ENCODE assay signal across 11 cellular contexts in the genomic region with DNA sequence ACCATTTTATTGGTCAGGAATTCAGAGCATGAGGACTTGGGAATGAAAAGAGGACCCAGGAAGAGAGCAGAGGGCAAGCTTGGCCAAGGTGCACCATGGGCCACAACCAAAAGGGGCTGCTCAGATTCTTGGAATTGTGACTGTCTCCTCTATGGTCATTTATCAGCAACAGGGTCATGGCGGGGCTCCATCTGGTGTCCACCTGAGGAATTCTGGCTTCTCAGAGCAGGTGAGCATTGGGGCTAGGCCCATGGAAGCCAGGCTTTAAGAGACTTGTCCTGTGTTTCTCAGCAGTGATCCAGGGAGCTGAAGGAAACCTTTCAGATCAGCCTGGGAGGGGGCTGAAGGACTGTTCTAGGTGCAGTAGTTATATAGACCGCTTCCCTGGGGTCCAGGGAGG. TPM values are rescaled to one million over a fixed set of nuclear protein-coding genes. Genes with fewer than 3 reads are reported as not detected.
DNase-seq lines count a peak whose midpoint lies in the region; ATAC-seq, FAIRE-seq and TF ChIP-seq lines count a peak whose summit lies in the region.
"Had no signal": no experiment of that assay in that cellular context is flagged by ENCODE, and none has a peak within 500 bp of the region (broad histone marks: within the 10 kb centered on the region; RNA-seq: fewer than 3 reads in every experiment).

No MANE protein-coding gene starts in this region.

- H3K27ac Mint-ChIP-seq in activated CD4-positive, alpha-beta T cell treated with anti-CD3 and anti-CD28 coated beads, Interleukin-2, amount 10 ng/mL, durations not matched to agents 7 days and 5 days, result no peak overlapping the region
- H3K27ac Mint-ChIP-seq: stimulated activated memory B cell treated with anti-CD40 and anti-IgM and Interleukin-4, amounts not matched to agents 10 μg/mL and 1 μg/mL and 100 μg/mL, for 72 hours had no signal

- peak overlapping the region in 8 of 10 donors; percentile 22 to 75 (median 58) for H3K27ac ChIP-seq in heart right ventricle
- no peak overlapping the region for H3K27ac ChIP-seq in HepG2 (ENCODE audit: extremely low read length, insufficient read depth, low read length)
- H3K27ac ChIP-seq in uterus, result peak overlapping the region; percentile 68 to 73

- WGBS in heart right ventricle, 2 donors, result 92 to 98% methylated on average over 2 of the region's 2 CpGs
- 23% methylated on average over 2 of the region's 2 CpGs for WGBS in HepG2 (ENCODE audit: low lambda C conversion rate)

- no peaks in the 10 kb centered on the region for H3K36me3 Mint-ChIP-seq in activated CD4-positive, alpha-beta T cell treated with anti-CD3 and anti-CD28 coated beads, Interleukin-2, amount 10 ng/mL, durations not matched to agents 7 days and 5 days (ENCODE audit: low read depth)
- H3K36me3 Mint-ChIP-seq: stimulated activated memory B cell treated with anti-CD40 and anti-IgM and Interleukin-4, amounts not matched to agents 10 μg/mL and 1 μg/mL and 100 μg/mL, for 72 hours had no signal

- peak in 1 of 9 donors; percentile 16 for TF ChIP-seq CTCF in heart right ventricle (IDR thresholded peaks at IDR 0.05)
- TF ChIP-seq CTCF in HepG2 (CRISPR knock-in tag; IDR thresholded peaks at IDR 0.05), result peak; percentile 81
- no peak for TF ChIP-seq CTCF in uterus (IDR thresholded peaks at IDR 0.05)

- H3K4me3 ChIP-seq in heart right ventricle (no peak overlapping the region), HepG2 (replicated peaks in 1 of 3; ENCODE audit: insufficient read depth in 1 of 3, low read depth in 2 of 3, low read length in 3 of 3) (no peak overlapping the region), uterus (no peak overlapping the region)

- TF ChIP-seq EP300 in HepG2 (IDR thresholded peaks at IDR 0.05; ENCODE audit: low read depth in 2 of 2, low read length in 2 of 2), result no peak
- TF ChIP-seq EP300 in HepG2 (CRISPR knock-in tag; IDR thresholded peaks at IDR 0.05; ENCODE audit: borderline replicate concordance), result no peak

- H3K27me3 ChIP-seq in heart right ventricle (peaks cover 0 to 4% (median 0%) of the 10 kb centered on the region in 7 donors), HepG2 (ENCODE audit: control insufficient read depth in 1 of 2, insufficient read depth in 2 of 2, low read length in 2 of 2) (no peaks in the 10 kb centered on the region; a peak in 2 of 5 replicates), uterus (no peaks in the 10 kb centered on the region)

- no TSS peak for BruUV-seq in HepG2 (replicated peaks; lab: Mats Ljungman, UMichigan)

- peak; percentile 60 for FAIRE-seq in HepG2 (lab: Jason Lieb, UNC)
- no peak for FAIRE-seq in RCC 7860 (lab: Jason Lieb, UNC)
- FAIRE-seq: GM12891 had no signal

- H3K9me3 ChIP-seq in heart right ventricle, result no peaks in the 10 kb centered on the region
- H3K9me3 ChIP-seq in HepG2 (ENCODE audit: low read length), result no peaks in the 10 kb centered on the region
- no peaks in the 10 kb centered on the region for H3K9me3 ChIP-seq in uterus

- ATAC-seq in heart right ventricle (no peak), Right ventricle myocardium inferior (no peak), HepG2 (peak; percentile 46)
- ATAC-seq: stimulated activated memory B cell treated with anti-CD40 and anti-IgM and Interleukin-4, amounts not matched to agents 10 μg/mL and 1 μg/mL and 100 μg/mL, for 72 hours had no signal

- no peak for TF ChIP-seq POLR2A in HepG2 (IDR thresholded peaks at IDR 0.05; ENCODE audit: insufficient read depth in 1 of 2, low read depth in 2 of 2, low read length in 2 of 2)
- TF ChIP-seq POLR2A in uterus (IDR thresholded peaks at IDR 0.05), result no peak

- POLR2A ChIA-PET in HepG2 (lab: Yijun Ruan, JAX), result interaction anchor here (1.3 kb wide), 1 partner anchor 37 kb away, joined by 3 read pairs; no protein-coding TSS in a partner anchor
- POLR2A ChIA-PET in activated CD4-positive, alpha-beta T cell treated with anti-CD3 and anti-CD28 coated beads, Interleukin-2, amount 10 ng/mL, durations not matched to agents 7 days and 5 days (lab: Charles Lee), result no interaction called here

- H3K27me3 Mint-ChIP-seq in activated CD4-positive, alpha-beta T cell treated with anti-CD3 and anti-CD28 coated beads, Interleukin-2, amount 10 ng/mL, durations not matched to agents 7 days and 5 days, result peaks cover 20% of the 10 kb centered on the region
- H3K27me3 Mint-ChIP-seq: stimulated activated memory B cell treated with anti-CD40 and anti-IgM and Interleukin-4, amounts not matched to agents 10 μg/mL and 1 μg/mL and 100 μg/mL, for 72 hours had no signal

- intact Hi-C loops in heart right ventricle (cut with DNase I), result loop anchor here in 3 of 10 donors (5.0 kb wide), 2 partner anchors 49 to 54 kb away; no protein-coding TSS in a partner anchor
- intact Hi-C loops in Right ventricle myocardium inferior (cut with DNase I), result loop anchor here (5.0 kb wide), 1 partner anchor 54 kb away; no protein-coding TSS in a partner anchor
- intact Hi-C loops in HepG2 (cut with micrococcal nuclease; ENCODE audit: unreplicated experiment), result loop anchor here (2.0 to 5.0 kb wide), 2 partner anchors 28 to 39 kb away; no protein-coding TSS in a partner anchor
- intact Hi-C loops in uterus (cut with DNase I; ENCODE audit: low total_unique reads), result no loop called here

- H3K4me1 ChIP-seq in heart right ventricle, result peaks cover 0 to 61% (median 30%) of the 10 kb centered on the region in 9 donors
- peaks cover 45% of the 10 kb centered on the region for H3K4me1 ChIP-seq in HepG2 (ENCODE audit: insufficient read depth, low read length)
- no peaks in the 10 kb centered on the region for H3K4me1 ChIP-seq in uterus

- 0 out of 2 replicates have a peak overlapping the region, but pooled peaks have one; percentile 5 for H3K4me2 ChIP-seq in HepG2 (ENCODE audit: low read depth, low read length)

- in situ Hi-C loops in SK-MEL-5 (cut with HindIII; ENCODE audit: low pct_unique_long_range_greater_than_20kb, low sequenced_read_pairs) (no loop called here), HepG2 (cut with HindIII; ENCODE audit: extremely low pct_ligation_motif_present, low pct_unique_long_range_greater_than_20kb) (no loop called here)

- peaks cover 11% of the 10 kb centered on the region for H3K79me2 ChIP-seq in HepG2 (ENCODE audit: insufficient read depth, low read length)

- CTCF ChIA-PET in HepG2 (lab: Yijun Ruan, JAX; ENCODE audit: low intra/inter-chr PET ratio, low total read pairs), result interaction anchor here (1.3 kb wide), 1 partner anchor 54 kb away, joined by 5 read pairs; no protein-coding TSS in a partner anchor
- CTCF ChIA-PET in activated CD4-positive, alpha-beta T cell treated with anti-CD3 and anti-CD28 coated beads, Interleukin-2, amount 10 ng/mL, durations not matched to agents 7 days and 5 days (lab: Charles Lee), result no interaction called here

- H3K9me3 Mint-ChIP-seq in activated CD4-positive, alpha-beta T cell treated with anti-CD3 and anti-CD28 coated beads, Interleukin-2, amount 10 ng/mL, durations not matched to agents 7 days and 5 days, result no peaks in the 10 kb centered on the region
- H3K9me3 Mint-ChIP-seq: stimulated activated memory B cell treated with anti-CD40 and anti-IgM and Interleukin-4, amounts not matched to agents 10 μg/mL and 1 μg/mL and 100 μg/mL, for 72 hours had no signal

- DNase-seq in heart right ventricle (no peak), Right ventricle myocardium inferior (ENCODE audit: missing footprints) (no peak), SK-MEL-5 (ENCODE audit: low read depth, low spot score) (peak; percentile 22), HepG2 (ENCODE audit: low spot score) (peak; percentile 48), uterus (no peak), RCC 7860 (ENCODE audit: low spot score) (no peak)
- no peak for DNase-seq in activated effector memory CD4-positive, alpha-beta T cell treated with anti-CD3 and anti-CD28 coated beads, Interleukin-2, amount 50 U/mL, for 16 hours
- no peak for DNase-seq in activated CD4-positive, alpha-beta T cell treated with anti-CD3 and anti-CD28 coated beads, Interleukin-2, amount 10 ng/mL, durations not matched to agents 7 days and 5 days
- DNase-seq: NCI-H1417 treated with DMSO at 0.1 percent for 48 hours had no signal

- H4K20me1 ChIP-seq in HepG2 (ENCODE audit: insufficient read depth, low read length), result no peaks in the 10 kb centered on the region

- H3K4me3 Mint-ChIP-seq in activated CD4-positive, alpha-beta T cell treated with anti-CD3 and anti-CD28 coated beads, Interleukin-2, amount 10 ng/mL, durations not matched to agents 7 days and 5 days, result no peak overlapping the region
- H3K4me3 Mint-ChIP-seq: stimulated activated memory B cell treated with anti-CD40 and anti-IgM and Interleukin-4, amounts not matched to agents 10 μg/mL and 1 μg/mL and 100 μg/mL, for 72 hours had no signal

- H3K36me3 ChIP-seq in heart right ventricle, result no peaks in the 10 kb centered on the region
- H3K36me3 ChIP-seq in HepG2 (replicated peaks in 1 of 2; ENCODE audit: control insufficient read depth in 1 of 2, insufficient read depth in 2 of 2, low read length in 2 of 2), result no peaks in the 10 kb centered on the region
- H3K36me3 ChIP-seq in uterus, result no peaks in the 10 kb centered on the region

- 0 out of 2 replicates have a peak, but pooled peaks have one; percentile 28 for TF ChIP-seq RAD21 in HepG2 (CRISPR knock-in tag; IDR thresholded peaks at IDR 0.05)

- peaks cover 23% of the 10 kb centered on the region for H3K4me1 Mint-ChIP-seq in activated CD4-positive, alpha-beta T cell treated with anti-CD3 and anti-CD28 coated beads, Interleukin-2, amount 10 ng/mL, durations not matched to agents 7 days and 5 days

- no peak overlapping the region for H3K9ac ChIP-seq in HepG2 (ENCODE audit: insufficient read depth, low read depth, low read length)

- H2AFZ ChIP-seq in HepG2 (ENCODE audit: low read length), result no peak overlapping the region

RNA-seq across cellular contexts. Expression of a gene that starts 2.6 kb away (rescaled TPM):
- total RNA-seq in heart right ventricle (10 to 100 TPM in 8 of 10 donors, 1 to 10 TPM in 2; 9.4 to 24.0 (median 12.7) TPM), Right ventricle myocardium inferior (13.0 TPM), HepG2 (2016; rRNA removed; fragmentation: Illumina TruSeq; extraction: Trizol) (2.3 and 2.9 TPM in 2 replicates), uterus (10 to 100 TPM in 2 of 4 donors, 1 to 10 TPM in 2; 6.2 to 29.8 (median 12.2) TPM)
- polyA plus RNA-seq in heart right ventricle (1 to 10 TPM; 7.2 to 9.0 TPM), HepG2 (2011; rRNA removed) (3.5 and 3.6 TPM in 2 replicates)
- total RNA-seq in SK-MEL-5 (2014; rRNA removed; shearing (Covaris generic)), result 2.4 and 2.6 TPM in 2 replicates
- polyA plus RNA-seq in SK-MEL-5 (2015; cell fraction: cytosol; rRNA removed), result 19.7 and 22.4 TPM in 2 replicates
- 7.2 TPM in 2 replicates for polyA plus RNA-seq in SK-MEL-5 (2015; cell fraction: nucleus; rRNA removed)
- total RNA-seq in HepG2 (2016; cell fraction: cytosol; rRNA removed; fragmentation: Illumina TruSeq; extraction: Trizol; ENCODE audit: low read depth), result 2.3 and 2.7 TPM in 2 replicates
- 2.0 and 2.8 TPM in 2 replicates for total RNA-seq in HepG2 (2016; cell fraction: insoluble cytoplasmic fraction; rRNA removed; fragmentation: Illumina TruSeq; extraction: Trizol)
- 4.4 and 4.7 TPM in 2 replicates for total RNA-seq in HepG2 (2016; cell fraction: membrane; rRNA removed; fragmentation: Illumina TruSeq; extraction: Trizol)
- total RNA-seq in HepG2 (2016; cell fraction: nucleus; rRNA removed; fragmentation: Illumina TruSeq; extraction: Trizol), result 5.1 and 7.2 TPM in 2 replicates
- polyA plus RNA-seq in HepG2 (2011; cell fraction: cytosol; rRNA removed), result 1.6 and 2.1 TPM in 2 replicates
- 7.0 TPM in 2 replicates for polyA plus RNA-seq in HepG2 (2011; cell fraction: nucleus; rRNA removed)
- polyA plus RNA-seq in HepG2 (2012), result 5.6 and 6.5 TPM in 2 replicates
- 6.3 and 6.8 TPM in 2 replicates for polyA plus RNA-seq in HepG2 (2016; cell fraction: cytosol; fragmentation: Illumina TruSeq; extraction: Trizol; ENCODE audit: low read depth)
- 7.0 and 10.5 TPM in 2 replicates for polyA plus RNA-seq in HepG2 (2016; cell fraction: insoluble cytoplasmic fraction; fragmentation: Illumina TruSeq; extraction: Trizol; ENCODE audit: low read depth)
- polyA plus RNA-seq in HepG2 (2016; cell fraction: membrane; fragmentation: Illumina TruSeq; extraction: Trizol; ENCODE audit: low read depth), result 9.8 and 10.5 TPM in 2 replicates
- polyA plus RNA-seq in HepG2 (2016; cell fraction: nucleus; fragmentation: Illumina TruSeq; extraction: Trizol; ENCODE audit: insufficient read depth, low read depth), result 11.7 and 11.9 TPM in 2 replicates
- polyA minus RNA-seq in HepG2 (2011; rRNA and poly(A)+ RNA removed; ENCODE audit: low replicate concordance), result 5.5 TPM in 1 of 2 replicates, not detected in the other
- polyA minus RNA-seq in HepG2 (2011; cell fraction: cytosol; rRNA and poly(A)+ RNA removed), result 4.6 and 4.9 TPM in 2 replicates
- 8.0 and 9.7 TPM in 2 replicates for polyA minus RNA-seq in HepG2 (2011; cell fraction: nucleus; rRNA and poly(A)+ RNA removed)
- total RNA-seq in activated CD4-positive, alpha-beta T cell treated with anti-CD3 and anti-CD28 coated beads, Interleukin-2, amount 10 ng/mL, durations not matched to agents 7 days and 5 days, result 10 to 100 TPM; 52.6 to 56.8 TPM

Comparison
In these comparisons a context has a peak if more than half of its experiments do, and no peak if none do; other contexts are left out.
1. DNase-seq: peak in SK-MEL-5 (single experiment) and HepG2 (single experiment); none in heart right ventricle (0 of 2), Right ventricle myocardium inferior (single experiment), uterus (0 of 2), RCC 7860 (single experiment), activated effector memory CD4-positive, alpha-beta T cell treated with anti-CD3 and anti-CD28 coated beads, Interleukin-2, amount 50 U/mL, for 16 hours (single experiment) and activated CD4-positive, alpha-beta T cell treated with anti-CD3 and anti-CD28 coated beads, Interleukin-2, amount 10 ng/mL, durations not matched to agents 7 days and 5 days (single experiment).